In genomic region chr3:80649170-80649569, GRCh38 we compare ENCODE assay signal across 35 cellular contexts.
A peak's percentile ranks its signal among the peaks of the same experiment; 100 is the strongest.
DNase-seq lines count a peak whose midpoint lies in the region; ATAC-seq and FAIRE-seq lines count a peak whose summit lies in the region.
"Had no signal": no experiment of that assay in that cellular context is flagged by ENCODE, and none has a peak within 500 bp of the region (broad histone marks: within the 10 kb centered on the region; RNA-seq: fewer than 3 reads in every experiment).

No MANE protein-coding gene starts in this region.

- peak; percentile 59 for ATAC-seq in left lobe of liver
- ATAC-seq in activated naive CD8-positive, alpha-beta T cell treated with anti-CD3 and anti-CD28 coated beads, Interleukin-2, amount 50 U/mL, for 24 hours = no peak
- ATAC-seq: A549; CD8-positive, alpha-beta T cell had no signal

- H3K27ac Mint-ChIP-seq in activated naive CD8-positive, alpha-beta T cell treated with anti-CD3 and anti-CD28 coated beads, Interleukin-2, amount 50 U/mL, for 24 hours = no peak overlapping the region
- H3K27ac Mint-ChIP-seq: B cell; CD14-positive monocyte; CD4-positive, alpha-beta memory T cell; CD4-positive, alpha-beta T cell; CD4-positive, CD25-positive, alpha-beta regulatory T cell; CD8-positive, alpha-beta memory T cell; CD8-positive, alpha-beta T cell had no signal

- peak overlapping the region; percentile 24 for H3K4me2 ChIP-seq in Karpas-422 (ENCODE audit: low read depth, low read length, poor library complexity, severe bottlenecking)
- H3K4me2 ChIP-seq: A549; BLaER1; BLaER1 treated with 17β-estradiol and CSF1 and Interleukin-3, amounts not matched to agents 10 nM and 100 nM had no signal

- peak overlapping the region; percentile 61 for H2AFZ ChIP-seq in Karpas-422 (ENCODE audit: low read length)

- H3K27me3 ChIP-seq in Karpas-422 (ENCODE audit: low read length) = no peaks in the 10 kb centered on the region
- H3K27me3 ChIP-seq in small intestine (ENCODE audit: control insufficient read depth in 2 of 2, insufficient read depth in 2 of 2, low read length in 2 of 2) = no peaks in the 10 kb centered on the region
- H3K27me3 ChIP-seq: BE2C; BLaER1; BLaER1 treated with 17β-estradiol and CSF1 and Interleukin-3, amounts not matched to agents 10 nM and 100 nM had no signal

- H4K20me1 ChIP-seq in Karpas-422 (ENCODE audit: insufficient read depth, low read depth, low read length) = no peaks in the 10 kb centered on the region
- H4K20me1 ChIP-seq: BLaER1; BLaER1 treated with 17β-estradiol and CSF1 and Interleukin-3, amounts not matched to agents 10 nM and 100 nM had no signal

- H3K36me3 ChIP-seq in Karpas-422 (ENCODE audit: insufficient read depth, low read length) (no peaks in the 10 kb centered on the region; the same call in 1 of the 2 replicates), small intestine (ENCODE audit: control insufficient read depth in 2 of 2, insufficient read depth in 2 of 2, low read length in 2 of 2) (no peaks in the 10 kb centered on the region)
- H3K36me3 ChIP-seq: BE2C; BLaER1; BLaER1 treated with 17β-estradiol and CSF1 and Interleukin-3, amounts not matched to agents 10 nM and 100 nM had no signal

- peaks cover 14% of the 10 kb centered on the region for H3K9me3 Mint-ChIP-seq in activated naive CD8-positive, alpha-beta T cell treated with anti-CD3 and anti-CD28 coated beads, Interleukin-2, amount 50 U/mL, for 24 hours

- no peaks in the 10 kb centered on the region for H3K4me1 Mint-ChIP-seq in activated naive CD8-positive, alpha-beta T cell treated with anti-CD3 and anti-CD28 coated beads, Interleukin-2, amount 50 U/mL, for 24 hours
- H3K4me1 Mint-ChIP-seq: B cell; CD14-positive monocyte; CD4-positive, CD25-positive, alpha-beta regulatory T cell; CD8-positive, alpha-beta memory T cell had no signal

- H3K27ac ChIP-seq in Karpas-422 (ENCODE audit: low read length) (0 out of 2 replicates have a peak overlapping the region, but pooled peaks have one; percentile 8), small intestine (ENCODE audit: low read depth in 1 of 2, low read length in 1 of 2) (no peak overlapping the region)
- H3K27ac ChIP-seq: 22Rv1; A549; BLaER1; BLaER1 treated with 17β-estradiol and CSF1 and Interleukin-3, amounts not matched to agents 10 nM and 100 nM; C4-2B had no signal

- H3K9ac ChIP-seq in Karpas-422 (ENCODE audit: low read length) = no peak overlapping the region
- H3K9ac ChIP-seq: BLaER1; BLaER1 treated with 17β-estradiol and CSF1 and Interleukin-3, amounts not matched to agents 10 nM and 100 nM had no signal

- DNase-seq in Karpas-422 = no peak
- DNase-seq in left lobe of liver (ENCODE audit: low spot score) = no peak
- peak; percentile 5 for DNase-seq in small intestine
- DNase-seq in NCI-H187 (lab: John Stamatoyannopoulos, UW) = no peak
- DNase-seq in activated naive CD8-positive, alpha-beta T cell treated with anti-CD3 and anti-CD28 coated beads, Interleukin-2, amount 50 U/mL, for 24 hours = no peak
- no peak for DNase-seq in GM19240 (ENCODE audit: insufficient read length, low spot score)
- DNase-seq: 8988T; ACHN; AML-193; BE2C; C1 segment of cervical spinal cord; Caco-2; Calu3; CD4-positive, alpha-beta memory T cell; CD4-positive, alpha-beta T cell; CD4-positive, CD25-positive, alpha-beta regulatory T cell; CD8-positive, alpha-beta memory T cell; CD8-positive, alpha-beta T cell; COR-L47; DMS 273 treated with DMSO at 0.1 percent for 48 hours; DMS153; DMS53; DMS79; DMS79 treated with DMSO at 0.1 percent for 48 hours; DND-41; EL had no signal

- no peak overlapping the region for H3K4me3 ChIP-seq in Karpas-422 (ENCODE audit: low read length)
- H3K4me3 ChIP-seq in small intestine (ENCODE audit: low read depth in 1 of 2, low read length in 2 of 2) = no peak overlapping the region
- H3K4me3 ChIP-seq: A549; BLaER1; BLaER1 treated with 17β-estradiol and CSF1 and Interleukin-3, amounts not matched to agents 10 nM and 100 nM had no signal

- no peaks in the 10 kb centered on the region for H3K9me2 ChIP-seq in Karpas-422 (replicated peaks; ENCODE audit: insufficient read depth, low read length)

- H3K4me1 ChIP-seq in Karpas-422 (ENCODE audit: low read length) (peaks cover 39% of the 10 kb centered on the region), small intestine (ENCODE audit: control insufficient read depth in 2 of 2, insufficient read depth in 1 of 2, low read depth in 1 of 2, low read length in 1 of 2) (no peaks in the 10 kb centered on the region)
- H3K4me1 ChIP-seq: A549; BE2C; BLaER1; BLaER1 treated with 17β-estradiol and CSF1 and Interleukin-3, amounts not matched to agents 10 nM and 100 nM; Caco-2 had no signal

- no peak overlapping the region for H3K4me3 Mint-ChIP-seq in activated naive CD8-positive, alpha-beta T cell treated with anti-CD3 and anti-CD28 coated beads, Interleukin-2, amount 50 U/mL, for 24 hours
- H3K4me3 Mint-ChIP-seq: B cell; CD14-positive monocyte; CD4-positive, alpha-beta memory T cell; CD4-positive, alpha-beta T cell; CD4-positive, CD25-positive, alpha-beta regulatory T cell; CD8-positive, alpha-beta memory T cell; CD8-positive, alpha-beta T cell had no signal

- H3K27me3 Mint-ChIP-seq in activated naive CD8-positive, alpha-beta T cell treated with anti-CD3 and anti-CD28 coated beads, Interleukin-2, amount 50 U/mL, for 24 hours = no peaks in the 10 kb centered on the region
- H3K27me3 Mint-ChIP-seq: B cell; CD4-positive, alpha-beta memory T cell; CD4-positive, alpha-beta T cell; CD4-positive, CD25-positive, alpha-beta regulatory T cell; CD8-positive, alpha-beta memory T cell had no signal

- H3K36me3 Mint-ChIP-seq in activated naive CD8-positive, alpha-beta T cell treated with anti-CD3 and anti-CD28 coated beads, Interleukin-2, amount 50 U/mL, for 24 hours (ENCODE audit: low read depth) = no peaks in the 10 kb centered on the region
- H3K36me3 Mint-ChIP-seq: CD14-positive monocyte; CD4-positive, alpha-beta memory T cell; CD4-positive, CD25-positive, alpha-beta regulatory T cell; CD8-positive, alpha-beta memory T cell; CD8-positive, alpha-beta T cell had no signal

- H3K9me3 ChIP-seq in Karpas-422 (ENCODE audit: low read length) = peaks cover 12% of the 10 kb centered on the region
- H3K9me3 ChIP-seq in small intestine (ENCODE audit: control insufficient read depth, low read depth) = no peaks in the 10 kb centered on the region
- H3K9me3 ChIP-seq: BE2C, Caco-2 had no signal

- no peak for FAIRE-seq in small intestine (lab: Jason Lieb, UNC)
- FAIRE-seq: A204.1, D721Med had no signal

- no peaks in the 10 kb centered on the region for H3K79me2 ChIP-seq in Karpas-422 (ENCODE audit: low read length)
